Comparison of ENCODE assay signal across 20 cellular contexts in the genomic region with DNA sequence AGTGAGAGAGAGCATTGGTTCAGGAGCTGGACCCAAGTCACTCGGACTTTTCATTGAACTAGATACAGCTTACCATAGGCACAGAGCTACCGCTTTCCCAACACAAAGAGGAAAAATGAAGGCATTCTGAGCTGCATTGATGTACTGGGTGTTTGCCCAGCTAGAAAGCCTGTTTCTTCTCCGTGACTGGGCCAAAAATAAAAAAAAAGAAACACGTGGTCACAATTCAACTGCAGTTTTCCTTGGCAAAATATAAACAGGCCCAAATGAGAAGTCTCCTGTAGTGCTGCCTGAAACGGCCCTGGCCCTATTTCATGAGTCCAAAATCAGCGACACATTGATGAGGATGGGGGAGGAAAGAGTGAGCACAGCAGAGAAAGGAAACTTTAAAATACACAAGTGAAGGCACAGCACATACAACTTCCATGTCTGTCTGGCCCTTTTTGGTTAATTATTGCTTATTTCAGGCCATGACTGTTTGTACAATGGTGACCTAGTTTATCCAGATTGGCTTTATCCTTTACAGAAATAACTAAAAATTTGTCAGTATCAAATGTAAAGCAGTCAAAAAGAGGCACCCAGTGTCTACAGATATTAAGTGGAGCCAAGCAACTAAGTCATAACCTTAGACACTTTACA.
DNase-seq lines count a peak whose midpoint lies in the region; ATAC-seq, FAIRE-seq and TF ChIP-seq lines count a peak whose summit lies in the region.
"Had no signal": no experiment of that assay in that cellular context is flagged by ENCODE, and none has a peak within 500 bp of the region (broad histone marks: within the 10 kb centered on the region; RNA-seq: fewer than 3 reads in every experiment).

No MANE protein-coding gene starts in this region.

- H4K20me1 ChIP-seq in BLaER1 treated with 17β-estradiol and CSF1 and Interleukin-3, amounts not matched to agents 10 nM and 100 nM, result no peaks in the 10 kb centered on the region
- no peaks in the 10 kb centered on the region for H4K20me1 ChIP-seq in MM.1S (ENCODE audit: insufficient read depth, low read length)

- no peak overlapping the region for H3K4me3 Mint-ChIP-seq in progenitor cell of endocrine pancreas (ENCODE audit: low read depth)
- no peak overlapping the region for H3K4me3 Mint-ChIP-seq in stimulated activated naive CD8-positive, alpha-beta T cell treated with anti-CD3 and anti-CD28 coated beads, Interleukin-15, amount 100 ng/mL, for 72 hours

- H3K4me2 ChIP-seq in BLaER1 treated with 17β-estradiol and CSF1 and Interleukin-3, amounts not matched to agents 10 nM and 100 nM, result peak overlapping the region in 6 of 11 experiments; percentile 58 to 81 (median 66); a peak in 8 of 22 replicates
- no peak overlapping the region for H3K4me2 ChIP-seq in MM.1S (ENCODE audit: low read depth, low read length)
- H3K4me2 ChIP-seq: hepatocyte had no signal

- ATAC-seq in activated CD4-positive, CD25-positive, alpha-beta regulatory T cell treated with anti-CD3 and anti-CD28 coated beads, Interleukin-2, amount 50 U/mL, for 24 hours, result no peak
- no peak for ATAC-seq in stimulated activated naive CD8-positive, alpha-beta T cell treated with anti-CD3 and anti-CD28 coated beads, Interleukin-15, amount 100 ng/mL, for 72 hours

- no peaks in the 10 kb centered on the region for H3K79me2 ChIP-seq in MM.1S (ENCODE audit: low read length)
- H3K79me2 ChIP-seq: hepatocyte had no signal

- TF ChIP-seq CTCF in progenitor cell of endocrine pancreas (IDR thresholded peaks at IDR 0.05; ENCODE audit: unreplicated experiment), result no peak
- no peak for TF ChIP-seq CTCF in MM.1S (IDR thresholded peaks at IDR 0.05; ENCODE audit: low read length)

- H3K4me3 ChIP-seq in BLaER1 treated with 17β-estradiol and CSF1 and Interleukin-3, amounts not matched to agents 10 nM and 100 nM, result no peak overlapping the region
- H3K4me3 ChIP-seq in iPS-20b (ENCODE audit: low read length), result no peak overlapping the region
- no peak overlapping the region for H3K4me3 ChIP-seq in MM.1S (ENCODE audit: low read length)
- H3K4me3 ChIP-seq: hepatocyte, thyroid gland had no signal

- H3K27ac Mint-ChIP-seq in progenitor cell of endocrine pancreas, result peak overlapping the region; percentile 65
- no peak overlapping the region for H3K27ac Mint-ChIP-seq in stimulated activated naive CD8-positive, alpha-beta T cell treated with anti-CD3 and anti-CD28 coated beads, Interleukin-15, amount 100 ng/mL, for 72 hours

- no peak overlapping the region for H3K27ac ChIP-seq in BLaER1 treated with 17β-estradiol and CSF1 and Interleukin-3, amounts not matched to agents 10 nM and 100 nM
- H3K27ac ChIP-seq in iPS-20b (ENCODE audit: low read length) (no peak overlapping the region), MM.1S (ENCODE audit: low read length) (no peak overlapping the region)
- H3K27ac ChIP-seq: hepatocyte, thyroid gland had no signal

- peaks cover 42% of the 10 kb centered on the region for H3K4me1 Mint-ChIP-seq in progenitor cell of endocrine pancreas (ENCODE audit: low read depth)
- peaks cover 48% of the 10 kb centered on the region for H3K4me1 Mint-ChIP-seq in stimulated activated naive CD8-positive, alpha-beta T cell treated with anti-CD3 and anti-CD28 coated beads, Interleukin-15, amount 100 ng/mL, for 72 hours

- FAIRE-seq in urothelium cell line (lab: Jason Lieb, UNC), result no peak
- FAIRE-seq: GM12891 had no signal

- no peak overlapping the region for H3K9ac ChIP-seq in BLaER1 treated with 17β-estradiol and CSF1 and Interleukin-3, amounts not matched to agents 10 nM and 100 nM
- H3K9ac ChIP-seq in iPS-20b (ENCODE audit: low read depth, low read length) (peak overlapping the region; percentile 22; the same call in 1 of the 2 replicates), MM.1S (ENCODE audit: low read length) (no peak overlapping the region)

- H3K27me3 Mint-ChIP-seq in progenitor cell of endocrine pancreas, result no peaks in the 10 kb centered on the region
- H3K27me3 Mint-ChIP-seq in stimulated activated naive CD8-positive, alpha-beta T cell treated with anti-CD3 and anti-CD28 coated beads, Interleukin-15, amount 100 ng/mL, for 72 hours, result peaks cover 22% of the 10 kb centered on the region

- no peaks in the 10 kb centered on the region for H3F3A ChIP-seq in MM.1S (ENCODE audit: insufficient read depth, low read length)

- H3K9me3 ChIP-seq in BLaER1 treated with 17β-estradiol and CSF1 and Interleukin-3, amounts not matched to agents 10 nM and 100 nM (replicated peaks in 1 of 11), result peaks cover 0 to 11% (median 0%) of the 10 kb centered on the region in 11 experiments; a peak in 2 of 22 replicates
- H3K9me3 ChIP-seq in iPS-20b (ENCODE audit: insufficient read depth, low read depth, low read length), result no peaks in the 10 kb centered on the region
- H3K9me3 ChIP-seq in MM.1S (replicated peaks; ENCODE audit: insufficient read depth, low read length), result no peaks in the 10 kb centered on the region
- H3K9me3 ChIP-seq: thyroid gland had no signal

- no peaks in the 10 kb centered on the region for H3K9me2 ChIP-seq in MM.1S (replicated peaks; ENCODE audit: insufficient read depth, low read length)

- no peaks in the 10 kb centered on the region for H3K36me3 Mint-ChIP-seq in progenitor cell of endocrine pancreas (ENCODE audit: insufficient read depth)

- no peak overlapping the region for H2AFZ ChIP-seq in MM.1S (ENCODE audit: low read length)
- H2AFZ ChIP-seq: hepatocyte had no signal

- peak; percentile 11 for DNase-seq in dermis blood vessel endothelial cell
- no peak for DNase-seq in progenitor cell of endocrine pancreas (ENCODE audit: low spot score, unreplicated experiment)
- no peak for DNase-seq in urothelium cell line (ENCODE audit: low spot score)
- no peak for DNase-seq in stimulated activated naive CD8-positive, alpha-beta T cell treated with anti-CD3 and anti-CD28 coated beads, Interleukin-15, amount 100 ng/mL, for 72 hours
- no peak for DNase-seq in MM.1S
- DNase-seq: activated CD4-positive, CD25-positive, alpha-beta regulatory T cell; activated CD8-positive, alpha-beta memory T cell treated with anti-CD3 and anti-CD28 coated beads, Interleukin-2, amount 50 U/mL, for 48 hours; activated naive CD4-positive, alpha-beta T cell treated with anti-CD3 and anti-CD28 coated beads, Interleukin-2, amount 50 U/mL, for 16 hours; cerebellar nuclear complex; NCI-H1694 treated with DMSO at 0.1 percent for 48 hours; NCI-H526 treated with DMSO at 0.1 percent for 48 hours; RPMI8226; stimulated activated CD4-positive, alpha-beta T cell treated with anti-CD3 and anti-CD28 coated beads, Interleukin-12 subunit alpha, Interleukin-12 subunit beta, amount 100 ng/mL, for 4 hours; T-helper 1 cell; thyroid gland had no signal

- H3K9me3 Mint-ChIP-seq in progenitor cell of endocrine pancreas (ENCODE audit: low read depth), result no peaks in the 10 kb centered on the region
- no peaks in the 10 kb centered on the region for H3K9me3 Mint-ChIP-seq in stimulated activated naive CD8-positive, alpha-beta T cell treated with anti-CD3 and anti-CD28 coated beads, Interleukin-15, amount 100 ng/mL, for 72 hours

- H3K36me3 ChIP-seq in BLaER1 treated with 17β-estradiol and CSF1 and Interleukin-3, amounts not matched to agents 10 nM and 100 nM, result no peaks in the 10 kb centered on the region
- H3K36me3 ChIP-seq in iPS-20b (ENCODE audit: insufficient read depth, low read depth, low read length) (no peaks in the 10 kb centered on the region), MM.1S (replicated peaks; ENCODE audit: insufficient read depth, low read length) (no peaks in the 10 kb centered on the region)
- H3K36me3 ChIP-seq: thyroid gland had no signal

- H3K27me3 ChIP-seq in BLaER1 treated with 17β-estradiol and CSF1 and Interleukin-3, amounts not matched to agents 10 nM and 100 nM, result peaks cover 0 to 8% (median 0%) of the 10 kb centered on the region in 11 experiments; a peak in 3 of 22 replicates
- no peaks in the 10 kb centered on the region for H3K27me3 ChIP-seq in iPS-20b (ENCODE audit: insufficient read depth, low read length)
- H3K27me3 ChIP-seq in MM.1S (replicated peaks; ENCODE audit: insufficient read depth, low read length), result no peaks in the 10 kb centered on the region
- H3K27me3 ChIP-seq: hepatocyte, thyroid gland had no signal

- H3K4me1 ChIP-seq in BLaER1 treated with 17β-estradiol and CSF1 and Interleukin-3, amounts not matched to agents 10 nM and 100 nM, result peaks cover 31 to 54% (median 43%) of the 10 kb centered on the region in 10 experiments
- H3K4me1 ChIP-seq in iPS-20b (ENCODE audit: insufficient read depth, low read length) (peaks cover 16% of the 10 kb centered on the region; the same call in 1 of the 2 replicates), MM.1S (ENCODE audit: low read length) (peaks cover 3% of the 10 kb centered on the region; the same call in 1 of the 2 replicates)
- H3K4me1 ChIP-seq: thyroid gland had no signal
